Comparison of ENCODE assay signal across 8 cellular contexts in genomic region chr2:27085670-27086089, GRCh38. TPM values are rescaled to one million over a fixed set of nuclear protein-coding genes. Genes with fewer than 3 reads are reported as not detected.
DNase-seq lines count a peak whose midpoint lies in the region; ATAC-seq and TF ChIP-seq lines count a peak whose summit lies in the region.

No MANE protein-coding gene starts in this region.

- H4K20me1 ChIP-seq in smooth muscle cell (ENCODE audit: low read depth), result peaks cover 33% of the 10 kb centered on the region

- peak; percentile 32; the same call in 1 of the 2 replicates for TF ChIP-seq CTCF in AG04450 (IDR thresholded peaks at IDR 0.05; ENCODE audit: low read depth, low read length)
- TF ChIP-seq CTCF in GM12872 (IDR thresholded peaks at IDR 0.05; ENCODE audit: insufficient read depth, low read depth, low read length), result peak; percentile 46
- TF ChIP-seq CTCF in chondrocyte (IDR thresholded peaks at IDR 0.05), result peak; percentile 73
- TF ChIP-seq CTCF in kidney epithelial cell (IDR thresholded peaks at IDR 0.05; ENCODE audit: insufficient read depth, low read length, poor library complexity, severe bottlenecking), result peak; percentile 63
- no peak for TF ChIP-seq CTCF in smooth muscle cell (IDR thresholded peaks at IDR 0.05; ENCODE audit: borderline replicate concordance, insufficient read depth, poor library complexity, severe bottlenecking)

- H3K4me3 ChIP-seq in AG04450 (ENCODE audit: low read depth, low read length) (peak overlapping the region; percentile 29), SK-N-MC (peak overlapping the region; percentile 82), kidney epithelial cell (ENCODE audit: low read depth, low read length) (peak overlapping the region; percentile 55), smooth muscle cell (peak overlapping the region; percentile 83)

- no peaks in the 10 kb centered on the region for H3K9me3 Mint-ChIP-seq in chondrocyte (ENCODE audit: low read depth)

- H2AFZ ChIP-seq in smooth muscle cell (ENCODE audit: low read depth), result peak overlapping the region; percentile 69

- H3K27ac ChIP-seq in AG04450 (ENCODE audit: low read depth, low read length) (no peak overlapping the region), SK-N-MC (no peak overlapping the region), smooth muscle cell (ENCODE audit: low read depth) (peak overlapping the region; percentile 61)

- POLR2A ChIA-PET in AG04450 (lab: Yijun Ruan, JAX), result interaction anchor here (0.9 to 7.7 kb wide), 2 partner anchors 30 to 34 kb away, joined by 4 to 53 read pairs; partner anchors contain the start of gene AGBL5

- 3% methylated on average over 36 of the region's 38 CpGs for WGBS in smooth muscle cell (ENCODE audit: low lambda C conversion rate)

- no peaks in the 10 kb centered on the region for H3K27me3 Mint-ChIP-seq in chondrocyte (ENCODE audit: low read depth)

- peaks cover 24% of the 10 kb centered on the region for H3K4me1 Mint-ChIP-seq in chondrocyte (ENCODE audit: low read depth)

- peaks cover 16% of the 10 kb centered on the region for H3K4me1 ChIP-seq in smooth muscle cell (ENCODE audit: low read depth)

- peaks cover 2% of the 10 kb centered on the region for H3K79me2 ChIP-seq in smooth muscle cell (ENCODE audit: low read depth)

- peak overlapping the region; percentile 99 for H3K4me2 ChIP-seq in smooth muscle cell

- H3F3A ChIP-seq in smooth muscle cell (ENCODE audit: low read depth), result peaks cover 17% of the 10 kb centered on the region

- H3K9ac ChIP-seq in SK-N-MC (ENCODE audit: insufficient read length) (peak overlapping the region; percentile 91), smooth muscle cell (ENCODE audit: low read depth) (peak overlapping the region; percentile 54)

- H3K36me3 Mint-ChIP-seq in chondrocyte (ENCODE audit: low read depth), result peaks cover 4% of the 10 kb centered on the region

- DNase-seq in AG04450 (ENCODE audit: low read depth, low spot score) (no peak), SK-N-MC (ENCODE audit: low read depth, low spot score) (no peak), chondrocyte (ENCODE audit: low spot score) (no peak), kidney epithelial cell (ENCODE audit: low read depth) (no peak), smooth muscle cell (lab: John Stamatoyannopoulos, UW; ENCODE audit: unreplicated experiment) (peak; percentile 26), OCI-M2 (lab: John Stamatoyannopoulos, UW; ENCODE audit: unreplicated experiment) (no peak)

- ATAC-seq in HG03432 (IDR thresholded peaks at IDR 0.05; ENCODE audit: unreplicated experiment), result peak; percentile 10

- CTCF ChIA-PET in AG04450 (lab: Charles Lee), result no interaction called here

- peak overlapping the region; percentile 91 for H3K27ac Mint-ChIP-seq in chondrocyte (ENCODE audit: unreplicated experiment)

- H3K36me3 ChIP-seq in SK-N-MC (ENCODE audit: insufficient read depth, low read length) (peaks cover 17% of the 10 kb centered on the region; the same call in 1 of the 2 replicates), kidney epithelial cell (ENCODE audit: control insufficient read depth, insufficient read depth, low read length) (no peaks in the 10 kb centered on the region), smooth muscle cell (ENCODE audit: low read depth) (no peaks in the 10 kb centered on the region)

- peak overlapping the region; percentile 73 for H3K4me3 Mint-ChIP-seq in chondrocyte (ENCODE audit: unreplicated experiment)

- H3K27me3 ChIP-seq in AG04450 (ENCODE audit: control insufficient read depth, insufficient read depth, low read length) (no peaks in the 10 kb centered on the region), kidney epithelial cell (ENCODE audit: control insufficient read depth, insufficient read depth, low read length) (no peaks in the 10 kb centered on the region), smooth muscle cell (ENCODE audit: low read depth) (no peaks in the 10 kb centered on the region)

- H3K9me3 ChIP-seq in AG04450 (ENCODE audit: control insufficient read depth, insufficient read depth, low read length), result no peaks in the 10 kb centered on the region; the same call in 1 of the 2 replicates
- H3K9me3 ChIP-seq in SK-N-MC (ENCODE audit: low read depth, low read length), result no peaks in the 10 kb centered on the region
- H3K9me3 ChIP-seq in smooth muscle cell (replicated peaks; ENCODE audit: low read depth), result no peaks in the 10 kb centered on the region

RNA-seq across cellular contexts. Expression of gene KHK, which starts 0.9 kb away (rescaled TPM):
- polyA plus RNA-seq in AG04450 (2011; rRNA removed) (0.37 and 0.79 TPM in 2 replicates), smooth muscle cell (1.6 and 2.1 TPM in 2 replicates)
- polyA minus RNA-seq in AG04450 (2011; rRNA and poly(A)+ RNA removed), result 0.70 and 1.1 TPM in 2 replicates
- total RNA-seq in chondrocyte (1.2 to 1.9 TPM (median 1.3 TPM) in 3 replicates), kidney epithelial cell (3.1 and 3.8 TPM in 2 replicates), smooth muscle cell (0.27 and 0.94 TPM in 2 replicates)

RNA-seq across cellular contexts. Expression of gene EMILIN1, which starts 7.3 kb away (rescaled TPM):
- polyA plus RNA-seq in AG04450 (2011; rRNA removed) (68.3 and 96.0 TPM in 2 replicates), smooth muscle cell (330 and 518 TPM in 2 replicates)
- polyA minus RNA-seq in AG04450 (2011; rRNA and poly(A)+ RNA removed), result 59.0 and 64.7 TPM in 2 replicates
- total RNA-seq in chondrocyte (180 to 235 TPM (median 182 TPM) in 3 replicates), kidney epithelial cell (7.4 and 9.5 TPM in 2 replicates), smooth muscle cell (111 and 131 TPM in 2 replicates)

RNA-seq across cellular contexts. Expression of gene OST4, which starts 14.2 kb away (rescaled TPM):
- polyA plus RNA-seq in AG04450 (2011; rRNA removed) (679 and 783 TPM in 2 replicates), smooth muscle cell (1,164 and 1,292 TPM in 2 replicates)
- 283 and 456 TPM in 2 replicates for polyA minus RNA-seq in AG04450 (2011; rRNA and poly(A)+ RNA removed)
- total RNA-seq in chondrocyte (473 to 494 TPM (median 478 TPM) in 3 replicates), kidney epithelial cell (237 and 272 TPM in 2 replicates), smooth muscle cell (529 and 848 TPM in 2 replicates)

RNA-seq across cellular contexts. Expression of gene CGREF1, which starts 33.2 kb away (rescaled TPM):
- 0.71 and 0.74 TPM in 2 replicates for polyA plus RNA-seq in AG04450 (2011; rRNA removed)
- polyA minus RNA-seq in AG04450 (2011; rRNA and poly(A)+ RNA removed), result 0.26 and 0.28 TPM in 2 replicates
- total RNA-seq in chondrocyte, result 9.6 to 15.9 TPM (median 13.5 TPM) in 3 replicates
- total RNA-seq in kidney epithelial cell, result 1.8 and 2.5 TPM in 2 replicates
- 0.27 TPM in 1 of 2 replicates, not detected in the other for total RNA-seq in smooth muscle cell
- polyA plus RNA-seq in smooth muscle cell, result 0.85 and 0.97 TPM in 2 replicates

RNA-seq across cellular contexts. Expression of gene AGBL5, which starts 34.2 kb away (rescaled TPM):
- polyA plus RNA-seq in AG04450 (2011; rRNA removed) (40.9 and 41.6 TPM in 2 replicates), smooth muscle cell (17.1 and 20.0 TPM in 2 replicates)
- polyA minus RNA-seq in AG04450 (2011; rRNA and poly(A)+ RNA removed), result 48.8 and 61.3 TPM in 2 replicates
- total RNA-seq in chondrocyte (14.0 to 31.8 TPM (median 16.3 TPM) in 3 replicates), kidney epithelial cell (28.6 and 32.0 TPM in 2 replicates), smooth muscle cell (10.9 and 13.7 TPM in 2 replicates)

Comparison
In these comparisons a context has a peak if more than half of its experiments do, and no peak if none do; other contexts are left out.
1. H3K4me3 ChIP-seq: peak in every context shown above with its lines; median percentile 83 in smooth muscle cell; 82 in SK-N-MC; 55 in kidney epithelial cell; 29 in AG04450.
2. RNA of gene EMILIN1, which starts 7.3 kb away (total RNA-seq): 180 to 235 TPM in chondrocyte and 111 to 131 TPM in smooth muscle cell; 7.4 to 9.5 TPM in kidney epithelial cell; every median in the first group is over 10 times any median in the second.